26 cellular contexts compared by ENCODE assay signal in the genomic region with DNA sequence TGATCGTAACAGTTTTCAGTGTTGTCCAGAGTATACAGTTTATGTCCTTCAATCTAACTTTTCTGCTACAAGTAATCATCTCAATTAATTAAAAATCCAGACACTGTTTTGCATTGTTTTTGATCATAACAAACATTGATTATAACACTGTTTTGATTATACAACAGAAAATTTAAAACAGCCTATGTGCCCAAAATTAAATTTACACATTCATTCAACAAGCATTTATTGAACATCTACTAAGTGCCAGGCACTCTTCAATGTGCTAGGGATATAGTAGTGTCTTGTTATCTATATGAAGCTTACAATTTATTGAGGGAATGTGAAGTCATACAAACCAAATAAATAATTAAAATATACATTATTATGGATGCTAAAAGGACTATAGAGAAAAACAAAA.
"Had no signal": no experiment of that assay in that cellular context is flagged by ENCODE, and none has a peak within 500 bp of the region (broad histone marks: within the 10 kb centered on the region; RNA-seq: fewer than 3 reads in every experiment).

No MANE protein-coding gene starts in this region.

- H3K36me3 ChIP-seq: stomach, suprapubic skin, thoracic aorta, thyroid gland, tibial artery, transverse colon, upper lobe of left lung, upper lobe of right lung, uterus, vagina had no signal

- H3K4me1 ChIP-seq: stomach, suprapubic skin, testis, thyroid gland, tibial artery, tibial nerve, transverse colon, upper lobe of left lung, upper lobe of right lung, uterus, vagina had no signal

- DNase-seq: stimulated activated CD4-positive, alpha-beta T cell treated with anti-CD3 and anti-CD28 coated beads, Interleukin-2, amount 100 ng/mL, for 48 hours; stimulated activated CD4-positive, alpha-beta T cell treated with anti-CD3 and anti-CD28 coated beads, Interleukin-4, amount 100 ng/mL, for 1 hour; stimulated activated CD4-positive, alpha-beta T cell treated with anti-CD3 and anti-CD28 coated beads, Interleukin-4, amount 100 ng/mL, for 24 hours; stimulated activated CD4-positive, alpha-beta T cell treated with anti-CD3 and anti-CD28 coated beads, Interleukin-4, amount 100 ng/mL, for 4 hours; stimulated activated CD8-positive, alpha-beta memory T cell treated with anti-CD3 and anti-CD28 coated beads, Interleukin-4, amount 100 ng/mL, for 48 hours; stimulated activated naive B cell treated with anti-CD40 and anti-IgM and Interleukin-4, amounts not matched to agents 10 μg/mL and 1 μg/mL and 100 μg/mL, for 72 hours; stimulated activated naive CD4-positive, alpha-beta T cell; stimulated activated naive CD4-positive, alpha-beta T cell treated with Interleukin-2 at 50 U/mL for 16 hours; stimulated activated naive CD8-positive, alpha-beta T cell treated with anti-CD3 and anti-CD28 coated beads, Interleukin-15, amount 100 ng/mL, for 72 hours; stimulated activated naive CD8-positive, alpha-beta T cell treated with anti-CD3 and anti-CD28 coated beads, Interleukin-15, Interleukin-2, amounts not matched to agents 100 U/mL and 50 U/mL, for 24 hours; stomach; substantia nigra; testis; thyroid gland; tibial artery; transverse colon; trophoblast cell; upper lobe of right lung; uterus had no signal

- H3K9me3 ChIP-seq: stomach, suprapubic skin, testis, thyroid gland, tibial artery, transverse colon, upper lobe of left lung, upper lobe of right lung, vagina had no signal

- H3K4me3 ChIP-seq: stomach, suprapubic skin, testis, thoracic aorta, thyroid gland, tibial artery, tibial nerve, transverse colon, upper lobe of left lung, upper lobe of right lung, uterus, vagina had no signal

- H3K27me3 ChIP-seq: stomach, suprapubic skin, testis, thyroid gland, tibial artery, tibial nerve, transverse colon, upper lobe of left lung, upper lobe of right lung, uterus, vagina had no signal

- H3K27ac ChIP-seq: stomach, suprapubic skin, testis, thoracic aorta, thyroid gland, tibial artery, tibial nerve, transverse colon, upper lobe of left lung, upper lobe of right lung, uterus, vagina had no signal

- ATAC-seq: stimulated activated effector memory CD8-positive, alpha-beta T cell treated with anti-CD3 and anti-CD28 coated beads, Interleukin-12 subunit alpha, Interleukin-12 subunit beta, amount 100 ng/mL, for 72 hours; stimulated activated memory B cell treated with anti-CD40 and anti-IgM and Interleukin-4, amounts not matched to agents 10 μg/mL and 1 μg/mL and 100 μg/mL, for 72 hours; stimulated activated naive B cell treated with anti-CD40 and anti-IgM and Interleukin-4, amounts not matched to agents 10 μg/mL and 1 μg/mL and 100 μg/mL, for 72 hours; stimulated activated naive CD8-positive, alpha-beta T cell treated with anti-CD3 and anti-CD28 coated beads, Interleukin-15, amount 100 ng/mL, for 72 hours; stimulated activated naive CD8-positive, alpha-beta T cell treated with anti-CD3 and anti-CD28 coated beads, Interleukin-15, Interleukin-2, amounts not matched to agents 100 U/mL and 50 U/mL, for 24 hours; upper lobe of right lung had no signal
